23 cellular contexts compared by ENCODE assay signal in the genomic region with DNA sequence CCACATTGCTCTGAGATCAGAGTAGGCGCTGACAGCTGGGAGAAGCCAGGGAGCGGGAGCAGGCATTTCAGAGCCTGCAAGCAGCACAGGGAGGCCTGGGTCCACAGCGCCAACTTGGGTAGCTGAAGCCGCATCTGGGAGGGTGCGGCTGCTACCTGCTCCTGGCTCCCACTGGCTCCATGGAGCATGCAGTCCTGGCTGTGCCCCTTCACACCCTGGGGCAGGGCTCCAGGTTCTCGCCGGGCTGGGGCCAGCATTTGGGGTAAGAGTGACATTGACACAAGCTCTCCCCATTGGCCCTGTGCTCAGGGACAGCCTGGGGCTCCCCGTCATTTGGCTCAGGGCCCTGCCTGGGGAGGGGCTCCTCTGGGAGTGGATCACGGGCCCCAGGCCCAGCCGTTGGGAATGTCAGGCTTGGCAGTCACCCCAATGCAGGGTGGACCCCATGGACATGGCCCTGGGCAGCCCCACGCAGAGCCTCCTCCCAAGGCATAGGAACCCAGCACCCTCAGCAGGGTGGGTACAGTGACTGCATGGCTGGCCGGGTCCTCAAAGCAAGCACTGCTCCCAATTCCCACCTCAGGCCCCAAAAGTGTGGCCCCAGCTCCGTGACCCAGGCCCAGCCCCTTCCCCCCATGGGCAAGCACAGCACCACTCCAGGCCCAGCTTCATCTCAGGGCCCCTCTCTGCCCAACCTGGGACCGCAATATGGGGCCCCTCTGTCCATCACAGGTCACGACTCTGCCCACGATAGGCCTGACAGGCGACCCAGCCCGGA.
"Had no signal": no experiment of that assay in that cellular context is flagged by ENCODE, and none has a peak within 500 bp of the region (broad histone marks: within the 10 kb centered on the region; RNA-seq: fewer than 3 reads in every experiment).

No MANE protein-coding gene starts in this region.

- H3K9me3 ChIP-seq: colonic mucosa, esophagus muscularis mucosa, right lobe of liver, thoracic aorta, upper lobe of left lung had no signal

- ATAC-seq: activated T-cell treated with anti-CD3 and anti-CD28 coated beads, Interleukin-2, amount 50 U/mL, for 72 hours; effector memory CD8-positive, alpha-beta T cell; left colon; SK-N-SH treated with all-trans-retinoic acid at 6 μM for 48 hours had no signal

- H3K4me1 ChIP-seq: colonic mucosa, right lobe of liver had no signal

- H3K27ac ChIP-seq: brain microvascular endothelial cell, colonic mucosa, dorsolateral prefrontal cortex, esophagus muscularis mucosa, right lobe of liver, thoracic aorta, upper lobe of left lung had no signal

- H3K9me3 Mint-ChIP-seq: activated CD4-positive, alpha-beta memory T cell treated with anti-CD3 and anti-CD28 coated beads, Interleukin-2, amount 10 ng/mL, durations not matched to agents 7 days and 5 days; activated naive CD4-positive, alpha-beta T cell treated with anti-CD3 and anti-CD28 coated beads, Interleukin-2, amount 50 U/mL, for 24 hours; activated T-cell treated with anti-CD3 and anti-CD28 coated beads, Interleukin-2, amount 50 U/mL, for 72 hours; effector memory CD8-positive, alpha-beta T cell; natural killer cell had no signal

- H3K4me3 ChIP-seq: colonic mucosa, dorsolateral prefrontal cortex, esophagus muscularis mucosa, right lobe of liver, smooth muscle cell, thoracic aorta, upper lobe of left lung had no signal

- H3K27ac Mint-ChIP-seq: activated CD4-positive, alpha-beta memory T cell treated with anti-CD3 and anti-CD28 coated beads, Interleukin-2, amount 10 ng/mL, durations not matched to agents 7 days and 5 days; activated naive CD4-positive, alpha-beta T cell treated with anti-CD3 and anti-CD28 coated beads, Interleukin-2, amount 50 U/mL, for 24 hours; activated T-cell treated with anti-CD3 and anti-CD28 coated beads, Interleukin-2, amount 50 U/mL, for 72 hours; effector memory CD8-positive, alpha-beta T cell; natural killer cell had no signal

- H3K36me3 ChIP-seq: brain microvascular endothelial cell, colonic mucosa, right lobe of liver, thoracic aorta, upper lobe of left lung had no signal

- DNase-seq: activated CD4-positive, alpha-beta memory T cell treated with anti-CD3 and anti-CD28 coated beads, Interleukin-2, amount 10 ng/mL, durations not matched to agents 7 days and 5 days; activated CD4-positive, alpha-beta T cell treated with anti-CD3 and anti-CD28 coated beads for 48 hours; activated effector memory CD4-positive, alpha-beta T cell treated with Interleukin-2 at 50 U/mL for 16 hours; activated T-cell treated with anti-CD3 and anti-CD28 coated beads, Interleukin-2, amount 50 U/mL, for 72 hours; anterior cingulate cortex; brain microvascular endothelial cell; central memory CD4-positive, alpha-beta T cell; colonic mucosa; dorsolateral prefrontal cortex; effector memory CD8-positive, alpha-beta T cell; midbrain; natural killer cell; right lobe of liver; stimulated activated CD4-positive, alpha-beta T cell treated with anti-CD3 and anti-CD28 coated beads, Interleukin-2, amount 100 ng/mL, for 48 hours; stimulated activated CD8-positive, alpha-beta memory T cell treated with anti-CD3 and anti-CD28 coated beads, Interleukin-4, amount 100 ng/mL, for 48 hours; stimulated activated naive CD4-positive, alpha-beta T cell had no signal

- H3K4me3 Mint-ChIP-seq: activated CD4-positive, alpha-beta memory T cell treated with anti-CD3 and anti-CD28 coated beads, Interleukin-2, amount 10 ng/mL, durations not matched to agents 7 days and 5 days; activated naive CD4-positive, alpha-beta T cell treated with anti-CD3 and anti-CD28 coated beads, Interleukin-2, amount 50 U/mL, for 24 hours; activated T-cell treated with anti-CD3 and anti-CD28 coated beads, Interleukin-2, amount 50 U/mL, for 72 hours; effector memory CD8-positive, alpha-beta T cell; natural killer cell had no signal

- H3K27me3 ChIP-seq: brain microvascular endothelial cell, colonic mucosa, dorsolateral prefrontal cortex, esophagus muscularis mucosa, right lobe of liver, upper lobe of left lung had no signal

- H3K36me3 Mint-ChIP-seq: activated naive CD4-positive, alpha-beta T cell treated with anti-CD3 and anti-CD28 coated beads, Interleukin-2, amount 50 U/mL, for 24 hours; natural killer cell had no signal
